ENCODE assay signal across 22 cellular contexts in the genomic region with DNA sequence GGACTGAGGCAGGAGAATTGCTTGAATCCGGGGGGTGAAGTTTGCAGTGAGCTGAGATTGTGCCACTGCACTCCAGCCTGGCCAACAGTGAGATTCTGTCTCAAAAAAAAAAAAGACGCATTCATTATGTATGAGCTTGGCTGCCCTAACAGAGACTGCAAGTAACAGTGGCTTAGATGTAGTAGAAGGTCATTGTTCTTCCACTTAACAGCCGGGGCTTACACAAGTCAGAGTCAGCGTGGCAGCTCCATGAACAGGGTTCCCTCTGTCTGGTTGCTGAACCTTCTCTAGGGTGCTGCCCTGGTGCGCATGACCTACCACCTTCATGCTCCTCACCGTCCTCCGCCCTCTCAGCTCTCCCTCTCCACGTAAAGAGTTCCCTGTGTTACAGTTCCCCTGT. TPM values are rescaled to one million over a fixed set of nuclear protein-coding genes. Genes with fewer than 3 reads are reported as not detected.
DNase-seq lines count a peak whose midpoint lies in the region; ATAC-seq and TF ChIP-seq lines count a peak whose summit lies in the region.
"Had no signal": no experiment of that assay in that cellular context is flagged by ENCODE, and none has a peak within 500 bp of the region (broad histone marks: within the 10 kb centered on the region; RNA-seq: fewer than 3 reads in every experiment).

No MANE protein-coding gene starts in this region.

- intact Hi-C loops in heart left ventricle (cut with DNase I) (no loop called here), dorsolateral prefrontal cortex (cut with DNase I) (loop anchor here in 1 of 2 donors (5.0 kb wide), 2 partner anchors 62 to 83 kb away; no protein-coding TSS in a partner anchor), left lung (cut with DNase I) (no loop called here)

- H3K36me3 Mint-ChIP-seq in nephron progenitor cell (ENCODE audit: low read depth), result peaks cover 5% of the 10 kb centered on the region

- H3K9me3 Mint-ChIP-seq in nephron progenitor cell, result peaks cover 7% of the 10 kb centered on the region

- TF ChIP-seq CTCF in heart left ventricle (IDR thresholded peaks at IDR 0.05), result no peak
- TF ChIP-seq CTCF in right atrium auricular region (IDR thresholded peaks at IDR 0.05), result no peak
- peak in 4 of 56 donors; percentile 12 to 30 (median 21) for TF ChIP-seq CTCF in dorsolateral prefrontal cortex (IDR thresholded peaks at IDR 0.05 in 54 of 56, conservative IDR thresholded peaks at IDR 0.05 in 2 of 56; ENCODE audit: low read depth in 1 of 56, partially characterized antibody in 56 of 56)
- TF ChIP-seq CTCF in nephron progenitor cell (IDR thresholded peaks at IDR 0.05), result no peak
- TF ChIP-seq CTCF in left lung (IDR thresholded peaks at IDR 0.05), result no peak
- no peak for TF ChIP-seq CTCF in foreskin keratinocyte (conservative IDR thresholded peaks at IDR 0.05)

- no peak overlapping the region for H3K27ac Mint-ChIP-seq in nephron progenitor cell

- H3K27ac ChIP-seq in heart left ventricle, result no peak overlapping the region
- H3K27ac ChIP-seq in right atrium auricular region, result no peak overlapping the region
- H3K27ac ChIP-seq in dorsolateral prefrontal cortex, result peak overlapping the region in 42 of 59 donors; percentile 3 to 84 (median 59)
- no peak overlapping the region for H3K27ac ChIP-seq in left lung
- no peak overlapping the region for H3K27ac ChIP-seq in foreskin keratinocyte
- H3K27ac ChIP-seq: 22Rv1, GM23248 had no signal

- H3K4me3 ChIP-seq in heart left ventricle (no peak overlapping the region), right atrium auricular region (no peak overlapping the region), dorsolateral prefrontal cortex (peak overlapping the region in 6 of 59 donors; percentile 3 to 33 (median 13)), left lung (no peak overlapping the region)
- H3K4me3 ChIP-seq: GM23248, PC-9 had no signal

- 74 to 86% (median 81%) methylated on average over 8 of the region's 8 CpGs for WGBS in heart left ventricle, 4 donors

- H3K4me3 Mint-ChIP-seq in nephron progenitor cell, result no peak overlapping the region

- DNase-seq in heart left ventricle (no peak), right atrium auricular region (ENCODE audit: low spot score) (no peak), dorsolateral prefrontal cortex (peak in 6 of 10 donors; percentile 9 to 71 (median 52)), medulla oblongata (ENCODE audit: extremely low spot score) (peak; percentile 82), superior temporal gyrus (ENCODE audit: extremely low spot score) (peak; percentile 81), nephron progenitor cell (no peak), left lung (no peak), foreskin keratinocyte (no peak)
- DNase-seq: AML-193, COR-L47, DMS 273 treated with DMSO at 0.1 percent for 48 hours, DND-41, GM23248, MM.1S, NCI-H1092, NCI-H1436 treated with DMSO at 0.1 percent for 48 hours, NCI-H2029, NCI-H2171, NCI-H526, PC-9 had no signal

- H3K36me3 ChIP-seq in heart left ventricle (no peaks in the 10 kb centered on the region), right atrium auricular region (no peaks in the 10 kb centered on the region), left lung (no peaks in the 10 kb centered on the region)

- TF ChIP-seq POLR2A in heart left ventricle (IDR thresholded peaks at IDR 0.05), result no peak

- peaks cover 22% of the 10 kb centered on the region for H3K4me1 Mint-ChIP-seq in nephron progenitor cell

- H3K27me3 Mint-ChIP-seq in nephron progenitor cell (ENCODE audit: low read depth, poor library complexity), result peaks cover 14% of the 10 kb centered on the region

- H3K4me1 ChIP-seq in heart left ventricle (peaks cover 0 to 15% (median 0%) of the 10 kb centered on the region in 12 donors), right atrium auricular region (peaks cover 0 to 5% of the 10 kb centered on the region in 2 donors), left lung (no peaks in the 10 kb centered on the region), foreskin keratinocyte (no peaks in the 10 kb centered on the region)

- no peaks in the 10 kb centered on the region for H3K27me3 ChIP-seq in heart left ventricle
- no peaks in the 10 kb centered on the region for H3K27me3 ChIP-seq in right atrium auricular region
- H3K27me3 ChIP-seq in dorsolateral prefrontal cortex, result peaks cover 0 to 3% (median 0%) of the 10 kb centered on the region in 45 donors
- no peaks in the 10 kb centered on the region for H3K27me3 ChIP-seq in left lung
- H3K27me3 ChIP-seq in foreskin keratinocyte, result peaks cover 51% of the 10 kb centered on the region

- H3K9me3 ChIP-seq in heart left ventricle, result peaks cover 0 to 4% (median 0%) of the 10 kb centered on the region in 12 donors
- no peaks in the 10 kb centered on the region for H3K9me3 ChIP-seq in right atrium auricular region
- no peaks in the 10 kb centered on the region for H3K9me3 ChIP-seq in left lung

- ATAC-seq in heart left ventricle, result peak in 3 of 4 donors; percentile 15 to 25 (median 18)
- ATAC-seq in left lung, result no peak
- ATAC-seq in foreskin keratinocyte, result no peak
- ATAC-seq: HCT116 had no signal

RNA-seq across cellular contexts. Expression of a gene that starts 49.1 kb away (rescaled TPM):
- total RNA-seq in heart left ventricle, result 100 to 1,000 TPM in 6 of 9 donors, 10 to 100 TPM in 3; 57.2 to 326 (median 113) TPM
- 100 to 1,000 TPM in 1 of 2 donors, 10 to 100 TPM in 1; 90.7 to 172 TPM for polyA plus RNA-seq in heart left ventricle
- total RNA-seq in right atrium auricular region, result 100 to 1,000 TPM; 255 to 508 TPM
- 10 to 100 TPM in 117 of 120 experiments, 1 to 10 TPM in 3; 7.2 to 68.9 (median 25.9) TPM for total RNA-seq in dorsolateral prefrontal cortex
- 10 to 100 TPM; 28.2 to 48.9 TPM for total RNA-seq in left lung
- total RNA-seq in foreskin keratinocyte, result 33.9 and 46.8 TPM in 2 replicates
- polyA plus RNA-seq in foreskin keratinocyte, result 41.4 and 55.5 TPM in 2 replicates

Comparison
In these comparisons a context has a peak if more than half of its experiments do, and no peak if none do; other contexts are left out.
1. ATAC-seq: peak in heart left ventricle (3 of 4); none in left lung (single experiment) and foreskin keratinocyte (single experiment).
2. DNase-seq: peak in dorsolateral prefrontal cortex (6 of 10), medulla oblongata (single experiment) and superior temporal gyrus (single experiment); none in heart left ventricle (0 of 5), right atrium auricular region (single experiment), nephron progenitor cell (single experiment), left lung (0 of 2) and foreskin keratinocyte (0 of 2).
3. H3K27ac ChIP-seq: peak in dorsolateral prefrontal cortex (42 of 59); none in heart left ventricle (0 of 12), right atrium auricular region (0 of 2), left lung (0 of 2) and foreskin keratinocyte (single experiment).